Comparison of ENCODE assay signal across 12 cellular contexts in genomic region chr22:42945736-42946135, GRCh38.
DNase-seq lines count a peak whose midpoint lies in the region; ATAC-seq and TF ChIP-seq lines count a peak whose summit lies in the region.
"Had no signal": no experiment of that assay in that cellular context is flagged by ENCODE, and none has a peak within 500 bp of the region (broad histone marks: within the 10 kb centered on the region; RNA-seq: fewer than 3 reads in every experiment).

No MANE protein-coding gene starts in this region.

- H3K36me3 ChIP-seq in Loucy (ENCODE audit: insufficient read depth, low read length), result peaks cover 6% of the 10 kb centered on the region; the same call in 1 of the 2 replicates

- TF ChIP-seq CTCF in CD4-positive, alpha-beta T cell (IDR thresholded peaks at IDR 0.05), result no peak
- no peak for TF ChIP-seq CTCF in Loucy (conservative IDR thresholded peaks at IDR 0.05; ENCODE audit: low read length)
- TF ChIP-seq CTCF in neural crest cell (conservative IDR thresholded peaks at IDR 0.05), result no peak

- no peaks in the 10 kb centered on the region for H3K27me3 ChIP-seq in CD4-positive, alpha-beta T cell (ENCODE audit: control insufficient read depth, insufficient read depth, low read length)
- no peaks in the 10 kb centered on the region for H3K27me3 ChIP-seq in Loucy (ENCODE audit: insufficient read depth, low read length, poor library complexity, severe bottlenecking)

- H3K27me3 Mint-ChIP-seq in CD4-positive, alpha-beta T cell, result no peaks in the 10 kb centered on the region
- H3K27me3 Mint-ChIP-seq in effector memory CD8-positive, alpha-beta T cell, result no peaks in the 10 kb centered on the region
- no peaks in the 10 kb centered on the region for H3K27me3 Mint-ChIP-seq in neural crest cell (ENCODE audit: low read depth)
- H3K27me3 Mint-ChIP-seq: activated naive CD8-positive, alpha-beta T cell treated with anti-CD3 and anti-CD28 coated beads, Interleukin-2, amount 10 ng/mL, durations not matched to agents 7 days and 5 days; CD4-positive, alpha-beta memory T cell had no signal

- H3K4me2 ChIP-seq in Loucy (ENCODE audit: low read depth, low read length, poor library complexity, severe bottlenecking), result peak overlapping the region; percentile 77

- peaks cover 80% of the 10 kb centered on the region for H3K79me2 ChIP-seq in Loucy (ENCODE audit: insufficient read depth, low read length)

- H3F3A ChIP-seq in Loucy (ENCODE audit: low read depth), result no peaks in the 10 kb centered on the region

- peak overlapping the region; percentile 60 for H3K9ac ChIP-seq in Loucy (ENCODE audit: low read depth, low read length, poor library complexity, severe bottlenecking)

- intact Hi-C loops in CD4-positive, alpha-beta T cell (cut with DNase I, micrococcal nuclease), result no loop called here

- H3K9me3 Mint-ChIP-seq in CD4-positive, alpha-beta T cell, result no peaks in the 10 kb centered on the region
- no peaks in the 10 kb centered on the region for H3K9me3 Mint-ChIP-seq in effector memory CD8-positive, alpha-beta T cell
- no peaks in the 10 kb centered on the region for H3K9me3 Mint-ChIP-seq in neural crest cell
- H3K9me3 Mint-ChIP-seq: activated naive CD8-positive, alpha-beta T cell treated with anti-CD3 and anti-CD28 coated beads, Interleukin-2, amount 10 ng/mL, durations not matched to agents 7 days and 5 days; CD4-positive, alpha-beta memory T cell had no signal

- DNase-seq in CD4-positive, alpha-beta T cell, result no peak
- no peak for DNase-seq in effector memory CD8-positive, alpha-beta T cell
- DNase-seq in neural crest cell (ENCODE audit: low read depth, low spot score) (no peak), RKO (ENCODE audit: low spot score) (no peak), hypothalamus (lab: John Stamatoyannopoulos, UW) (no peak)
- no peak for DNase-seq in activated CD4-positive, alpha-beta T cell treated with anti-CD3 and anti-CD28 coated beads for 48 hours
- DNase-seq: activated naive CD8-positive, alpha-beta T cell treated with anti-CD3 and anti-CD28 coated beads, Interleukin-2, amount 10 ng/mL, durations not matched to agents 7 days and 5 days; CD4-positive, alpha-beta memory T cell; NCI-H2171; nucleus accumbens had no signal

- H3K9me3 ChIP-seq in CD4-positive, alpha-beta T cell (ENCODE audit: control insufficient read depth, low read length), result no peaks in the 10 kb centered on the region
- no peaks in the 10 kb centered on the region for H3K9me3 ChIP-seq in Loucy (ENCODE audit: insufficient read depth, low read depth, low read length)

- peaks cover 26% of the 10 kb centered on the region for H4K20me1 ChIP-seq in Loucy (ENCODE audit: insufficient read depth, low read length, poor library complexity, severe bottlenecking)

- H3K4me3 ChIP-seq in Loucy (ENCODE audit: low read length, poor library complexity, severe bottlenecking), result peak overlapping the region; percentile 51

- no peak overlapping the region for H2AFZ ChIP-seq in Loucy (ENCODE audit: low read length)

- peaks cover 35% of the 10 kb centered on the region for H3K4me1 ChIP-seq in Loucy (ENCODE audit: insufficient read depth, low read length, poor library complexity, severe bottlenecking)

- no peak overlapping the region for H3K27ac ChIP-seq in CD4-positive, alpha-beta T cell (ENCODE audit: low read depth, low read length)

- H3K9me2 ChIP-seq in Loucy (replicated peaks; ENCODE audit: low read depth, low read length), result no peaks in the 10 kb centered on the region

- H3K4me1 Mint-ChIP-seq in CD4-positive, alpha-beta T cell (ENCODE audit: low read depth), result peaks cover 63% of the 10 kb centered on the region
- H3K4me1 Mint-ChIP-seq in effector memory CD8-positive, alpha-beta T cell (ENCODE audit: low read depth in 2 of 2), result peaks cover 26 to 28% of the 10 kb centered on the region in 2 donors
- H3K4me1 Mint-ChIP-seq in neural crest cell, result peaks cover 87% of the 10 kb centered on the region

- peak overlapping the region; percentile 11 for H3K27ac Mint-ChIP-seq in CD4-positive, alpha-beta T cell
- H3K27ac Mint-ChIP-seq in effector memory CD8-positive, alpha-beta T cell, result peak overlapping the region; percentile 53 to 59
- H3K27ac Mint-ChIP-seq in neural crest cell (ENCODE audit: unreplicated experiment), result peak overlapping the region; percentile 99
- H3K27ac Mint-ChIP-seq: activated naive CD8-positive, alpha-beta T cell treated with anti-CD3 and anti-CD28 coated beads, Interleukin-2, amount 10 ng/mL, durations not matched to agents 7 days and 5 days had no signal

- H3K36me3 Mint-ChIP-seq in CD4-positive, alpha-beta T cell (ENCODE audit: low read depth), result peaks cover 34% of the 10 kb centered on the region
- H3K36me3 Mint-ChIP-seq in effector memory CD8-positive, alpha-beta T cell (ENCODE audit: insufficient read depth), result peaks cover 7% of the 10 kb centered on the region
- peaks cover 10% of the 10 kb centered on the region for H3K36me3 Mint-ChIP-seq in neural crest cell (ENCODE audit: low read depth)

- CTCF ChIA-PET in CD4-positive, alpha-beta T cell (lab: Charles Lee), result no interaction called here

- no peak for ATAC-seq in CD4-positive, alpha-beta T cell (ENCODE audit: poor library complexity)
- ATAC-seq in effector memory CD8-positive, alpha-beta T cell (replicated peaks), result no peak
- no peak for ATAC-seq in HG02884 (IDR thresholded peaks at IDR 0.05; ENCODE audit: unreplicated experiment)

- POLR2A ChIA-PET in CD4-positive, alpha-beta T cell (lab: Charles Lee), result no interaction called here

- no peak overlapping the region for H3K4me3 Mint-ChIP-seq in CD4-positive, alpha-beta T cell
- H3K4me3 Mint-ChIP-seq in effector memory CD8-positive, alpha-beta T cell, result no peak overlapping the region
- peak overlapping the region; percentile 52 for H3K4me3 Mint-ChIP-seq in neural crest cell
- H3K4me3 Mint-ChIP-seq: activated naive CD8-positive, alpha-beta T cell treated with anti-CD3 and anti-CD28 coated beads, Interleukin-2, amount 10 ng/mL, durations not matched to agents 7 days and 5 days; CD4-positive, alpha-beta memory T cell had no signal

Comparison
In these comparisons a context has a peak if more than half of its experiments do, and no peak if none do; other contexts are left out.
1. H3K27ac Mint-ChIP-seq: peak in every context shown above with its lines; median percentile 99 in neural crest cell; 56 in effector memory CD8-positive, alpha-beta T cell; 11 in CD4-positive, alpha-beta T cell.